Comparison of ENCODE assay signal across 8 cellular contexts in the genomic region with DNA sequence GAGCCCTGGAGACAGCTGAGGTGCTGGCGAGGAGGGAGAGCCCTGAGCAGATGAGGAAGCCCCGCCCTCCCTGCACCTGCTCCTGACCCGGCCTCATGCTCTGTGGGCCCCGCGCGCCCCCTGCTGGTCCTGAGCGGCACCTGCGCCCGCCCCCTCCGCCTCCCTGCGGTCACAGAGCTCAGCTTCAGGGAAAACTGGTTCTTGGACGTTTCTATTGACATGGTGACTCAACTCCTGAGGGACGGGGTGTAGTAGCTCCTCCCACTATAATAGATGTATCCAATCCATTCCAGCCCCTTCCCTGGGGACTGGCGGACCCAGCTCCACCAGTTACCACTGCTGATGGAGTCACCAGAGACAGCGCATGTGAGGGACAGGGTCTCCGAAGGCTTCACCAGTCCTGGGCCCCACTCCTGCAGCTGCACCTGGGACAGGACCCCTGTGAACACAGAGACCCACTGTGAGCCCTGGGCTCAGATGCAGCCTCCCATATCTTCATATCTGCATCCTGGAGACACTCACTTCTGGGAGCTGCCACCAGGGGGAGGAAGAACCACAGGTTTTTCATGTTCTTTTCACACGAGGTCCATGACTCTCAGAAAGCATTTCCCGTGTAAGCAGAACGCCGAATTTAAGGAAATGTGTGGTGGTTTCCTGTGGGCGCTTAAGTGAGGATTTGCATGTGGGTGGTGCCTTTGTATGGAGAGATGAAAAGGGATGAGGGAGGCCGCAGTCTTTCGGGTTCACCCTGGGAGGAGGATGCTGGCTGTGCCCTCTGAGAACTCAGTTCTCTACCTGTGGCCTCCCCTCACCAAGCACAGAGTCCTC.
DNase-seq lines count a peak whose midpoint lies in the region; ATAC-seq and TF ChIP-seq lines count a peak whose summit lies in the region.

No MANE protein-coding gene starts in this region.

- 0 out of 2 replicates have a peak overlapping the region, but pooled peaks have one; percentile 35 for H2AFZ ChIP-seq in MM.1S (ENCODE audit: low read length)

- H3K36me3 ChIP-seq in CD4-positive, alpha-beta memory T cell (ENCODE audit: insufficient read depth, low read length) = no peaks in the 10 kb centered on the region
- H3K36me3 ChIP-seq in MM.1S (replicated peaks; ENCODE audit: insufficient read depth, low read length) (no peaks in the 10 kb centered on the region), thymus (ENCODE audit: control insufficient read depth, insufficient read depth) (no peaks in the 10 kb centered on the region)

- H3K4me2 ChIP-seq in MM.1S (ENCODE audit: low read depth, low read length) = peak overlapping the region; percentile 90

- H3K4me3 Mint-ChIP-seq in CD4-positive, alpha-beta memory T cell = peak overlapping the region in 6 of 8 donors; percentile 4 to 70 (median 60)
- H3K4me3 Mint-ChIP-seq in activated naive CD8-positive, alpha-beta T cell = peak overlapping the region; percentile 60
- H3K4me3 Mint-ChIP-seq in mesothelial cell of epicardium = no peak overlapping the region

- H3K27me3 Mint-ChIP-seq in CD4-positive, alpha-beta memory T cell = peaks cover 16 to 33% of the 10 kb centered on the region in 2 donors
- H3K27me3 Mint-ChIP-seq in activated naive CD8-positive, alpha-beta T cell = peaks cover 21% of the 10 kb centered on the region
- H3K27me3 Mint-ChIP-seq in mesothelial cell of epicardium (ENCODE audit: low read depth) = no peaks in the 10 kb centered on the region

- peak; percentile 75 to 80 (median 76) for DNase-seq in CD4-positive, alpha-beta memory T cell
- DNase-seq in MM.1S (peak; percentile 54), T follicular helper cell (ENCODE audit: low read depth) (peak; percentile 73), mesothelial cell of epicardium (ENCODE audit: low spot score in 2 of 2, unreplicated experiment in 2 of 2) (no peak), epidermal melanocyte (ENCODE audit: insufficient read length, low spot score) (no peak)

- peak overlapping the region in 3 of 7 donors; percentile 22 to 75 (median 50) for H3K27ac Mint-ChIP-seq in CD4-positive, alpha-beta memory T cell
- no peak overlapping the region for H3K27ac Mint-ChIP-seq in activated naive CD8-positive, alpha-beta T cell
- no peak overlapping the region for H3K27ac Mint-ChIP-seq in mesothelial cell of epicardium

- H3K36me3 Mint-ChIP-seq in CD4-positive, alpha-beta memory T cell = no peaks in the 10 kb centered on the region
- H3K36me3 Mint-ChIP-seq in activated naive CD8-positive, alpha-beta T cell = no peaks in the 10 kb centered on the region
- no peaks in the 10 kb centered on the region for H3K36me3 Mint-ChIP-seq in mesothelial cell of epicardium

- no peaks in the 10 kb centered on the region for H3K9me3 ChIP-seq in CD4-positive, alpha-beta memory T cell (ENCODE audit: control insufficient read depth in 1 of 2, low read length in 2 of 2)
- H3K9me3 ChIP-seq in MM.1S (replicated peaks; ENCODE audit: insufficient read depth, low read length) (no peaks in the 10 kb centered on the region), thymus (ENCODE audit: control insufficient read depth) (no peaks in the 10 kb centered on the region)

- H3F3A ChIP-seq in MM.1S (ENCODE audit: insufficient read depth, low read length) = no peaks in the 10 kb centered on the region

- peaks cover 11% of the 10 kb centered on the region for H3K4me1 ChIP-seq in CD4-positive, alpha-beta memory T cell (ENCODE audit: insufficient read depth, low read length)
- H3K4me1 ChIP-seq in MM.1S (ENCODE audit: low read length) (no peaks in the 10 kb centered on the region), thymus (ENCODE audit: control insufficient read depth, insufficient read depth, low read length) (peaks cover 29% of the 10 kb centered on the region)

- TF ChIP-seq CTCF in MM.1S (IDR thresholded peaks at IDR 0.05; ENCODE audit: low read length) (peak; percentile 46), mesothelial cell of epicardium (IDR thresholded peaks at IDR 0.05; ENCODE audit: unreplicated experiment) (peak; percentile 52)

- 8% methylated on average over 23 of the region's 23 CpGs for WGBS in thymus

- peaks cover 8 to 14% (median 11%) of the 10 kb centered on the region in 4 donors for H3K4me1 Mint-ChIP-seq in CD4-positive, alpha-beta memory T cell
- H3K4me1 Mint-ChIP-seq in activated naive CD8-positive, alpha-beta T cell (ENCODE audit: low read depth) = peaks cover 11% of the 10 kb centered on the region
- H3K4me1 Mint-ChIP-seq in mesothelial cell of epicardium = no peaks in the 10 kb centered on the region

- H3K4me3 ChIP-seq in CD4-positive, alpha-beta memory T cell (ENCODE audit: low read length in 2 of 2) = no peak overlapping the region
- H3K4me3 ChIP-seq in MM.1S (ENCODE audit: low read length) (peak overlapping the region; percentile 30), thymus (ENCODE audit: low read length) (no peak overlapping the region)

- CTCF ChIA-PET in CD4-positive, alpha-beta memory T cell (lab: Charles Lee; ENCODE audit: partially characterized antibody) = interaction anchor here (0.7 to 3.0 kb wide), 20 partner anchors 8 to 212 kb away, joined by 3 to 31 read pairs (median 8); no protein-coding TSS in a partner anchor

- no peaks in the 10 kb centered on the region for H3K79me2 ChIP-seq in MM.1S (ENCODE audit: low read length)

- H3K9me2 ChIP-seq in MM.1S (replicated peaks; ENCODE audit: insufficient read depth, low read length) = no peaks in the 10 kb centered on the region

- no peaks in the 10 kb centered on the region for H4K20me1 ChIP-seq in MM.1S (ENCODE audit: insufficient read depth, low read length)

- peak; percentile 44 for ATAC-seq in GM19351 (IDR thresholded peaks at IDR 0.05; ENCODE audit: unreplicated experiment)

- POLR2A ChIA-PET in CD4-positive, alpha-beta memory T cell (lab: Charles Lee; ENCODE audit: partially characterized antibody) = interaction anchor here (1.2 to 1.3 kb wide), 2 partner anchors 29 to 35 kb away, joined by 3 to 8 read pairs; no protein-coding TSS in a partner anchor

- H3K27me3 ChIP-seq in CD4-positive, alpha-beta memory T cell (ENCODE audit: insufficient read depth, low read length) = peaks cover 5% of the 10 kb centered on the region
- H3K27me3 ChIP-seq in MM.1S (replicated peaks; ENCODE audit: insufficient read depth, low read length) (peaks cover 5% of the 10 kb centered on the region), thymus (ENCODE audit: control insufficient read depth, insufficient read depth) (no peaks in the 10 kb centered on the region)

- H3K9ac ChIP-seq in MM.1S (ENCODE audit: low read length) = no peak overlapping the region

- H3K9me3 Mint-ChIP-seq in CD4-positive, alpha-beta memory T cell = peaks cover 0 to 1% (median 0%) of the 10 kb centered on the region in 8 donors
- no peaks in the 10 kb centered on the region for H3K9me3 Mint-ChIP-seq in activated naive CD8-positive, alpha-beta T cell (ENCODE audit: low read depth)
- H3K9me3 Mint-ChIP-seq in mesothelial cell of epicardium = peaks cover 63% of the 10 kb centered on the region

- no peak overlapping the region for H3K27ac ChIP-seq in CD4-positive, alpha-beta memory T cell (ENCODE audit: low read depth, low read length)
- H3K27ac ChIP-seq in MM.1S (ENCODE audit: low read length) (no peak overlapping the region), thymus (ENCODE audit: low read depth) (peak overlapping the region; percentile 64)

- intact Hi-C loops in CD4-positive, alpha-beta memory T cell (cut with micrococcal nuclease) = loop anchor here (1.0 kb wide), 1 partner anchor 28 kb away; no protein-coding TSS in a partner anchor

Comparison
In these comparisons a context has a peak if more than half of its experiments do, and no peak if none do; other contexts are left out.
1. DNase-seq: peak in CD4-positive, alpha-beta memory T cell (5 of 5), MM.1S (single experiment) and T follicular helper cell (single experiment); none in mesothelial cell of epicardium (0 of 2) and epidermal melanocyte (single experiment).